ENCODE assay signal across 20 cellular contexts in the genomic region with DNA sequence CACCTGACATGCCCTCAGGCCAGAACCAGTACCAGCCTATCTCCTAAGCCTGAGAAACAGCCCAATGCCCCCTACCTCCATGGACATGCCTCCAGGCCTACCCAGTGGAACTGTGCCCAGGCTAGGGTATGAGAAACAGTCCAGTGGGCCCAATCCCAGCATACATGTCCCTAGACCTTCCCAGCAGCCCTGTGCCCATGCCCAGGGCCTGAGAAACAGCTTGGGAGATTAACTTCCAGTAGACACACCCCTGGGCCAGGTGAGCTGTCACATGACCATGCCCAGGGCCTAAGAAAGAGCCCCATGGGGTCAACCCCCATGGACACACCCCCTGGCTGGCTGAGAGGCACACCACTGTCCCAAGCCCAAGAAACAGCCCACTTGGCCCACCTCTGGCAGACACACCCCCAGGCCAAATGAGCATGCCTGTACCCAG.
DNase-seq lines count a peak whose midpoint lies in the region; ATAC-seq and TF ChIP-seq lines count a peak whose summit lies in the region.
"Had no signal": no experiment of that assay in that cellular context is flagged by ENCODE, and none has a peak within 500 bp of the region (broad histone marks: within the 10 kb centered on the region; RNA-seq: fewer than 3 reads in every experiment).

No MANE protein-coding gene starts in this region.

- intact Hi-C loops in Right ventricle myocardium inferior (cut with DNase I) = loop anchor here (5.0 kb wide), 1 partner anchor 66 kb away; no protein-coding TSS in a partner anchor
- intact Hi-C loops in left ventricle myocardium inferior (cut with micrococcal nuclease) = no loop called here
- intact Hi-C loops in left colon (cut with DNase I, micrococcal nuclease) = loop anchor here in 1 of 2 donors (10.0 kb wide), 1 partner anchor 54 kb away; no protein-coding TSS in a partner anchor
- intact Hi-C loops in aorta (cut with DNase I) = no loop called here

- no peaks in the 10 kb centered on the region for H3K4me1 ChIP-seq in left ventricle myocardium inferior
- no peaks in the 10 kb centered on the region for H3K4me1 ChIP-seq in foreskin keratinocyte
- no peaks in the 10 kb centered on the region for H3K4me1 ChIP-seq in aorta (ENCODE audit: control insufficient read depth in 1 of 2, insufficient read depth in 2 of 2, low read length in 2 of 2)
- H3K4me1 ChIP-seq: BLaER1 had no signal

- H3K4me3 ChIP-seq in left ventricle myocardium inferior = no peak overlapping the region
- no peak overlapping the region for H3K4me3 ChIP-seq in aorta (ENCODE audit: low read length in 2 of 2)
- H3K4me3 ChIP-seq: BLaER1 had no signal

- peaks cover 54% of the 10 kb centered on the region for H3K36me3 ChIP-seq in left ventricle myocardium inferior
- peaks cover 3 to 6% of the 10 kb centered on the region in 2 donors for H3K36me3 ChIP-seq in aorta (ENCODE audit: control insufficient read depth in 1 of 2, insufficient read depth in 2 of 2, low read length in 1 of 2)
- H3K36me3 ChIP-seq: BLaER1 had no signal

- ATAC-seq in Right ventricle myocardium inferior (peak; percentile 53), foreskin keratinocyte (peak; percentile 33), left colon (peak; percentile 9), aorta (ENCODE audit: low FRiP score) (peak; percentile 43), GM19351 (IDR thresholded peaks at IDR 0.05; ENCODE audit: unreplicated experiment) (no peak), HG03095 (IDR thresholded peaks at IDR 0.05; ENCODE audit: unreplicated experiment) (no peak)

- H3K27me3 ChIP-seq in left ventricle myocardium inferior (ENCODE audit: low read depth) (no peaks in the 10 kb centered on the region), foreskin keratinocyte (no peaks in the 10 kb centered on the region), aorta (ENCODE audit: control insufficient read depth in 1 of 2, insufficient read depth in 2 of 2, low read length in 1 of 2) (no peaks in the 10 kb centered on the region)
- H3K27me3 ChIP-seq: BLaER1 had no signal

- H3K9me3 ChIP-seq in left ventricle myocardium inferior (replicated peaks) (peaks cover 50% of the 10 kb centered on the region), aorta (ENCODE audit: control insufficient read depth, low read length) (peaks cover 3% of the 10 kb centered on the region)

- no peak for DNase-seq in Right ventricle myocardium inferior (ENCODE audit: missing footprints)
- no peak for DNase-seq in left ventricle myocardium inferior
- no peak for DNase-seq in foreskin keratinocyte
- no peak for DNase-seq in left colon
- DNase-seq in aorta = peak in 1 of 2 donors; percentile 32
- DNase-seq in cerebellum (ENCODE audit: low spot score) = no peak
- DNase-seq: 8988T; CD4-positive, alpha-beta memory T cell; DMS53; GOT3; KG1; NCI-H1105 treated with DMSO at 0.1 percent for 48 hours; NCI-H1694 treated with DMSO at 0.1 percent for 48 hours; NCI-H510A; NCI-H774; OCI-M1; SIG-M5 had no signal

- no peak for TF ChIP-seq CTCF in left ventricle myocardium inferior (IDR thresholded peaks at IDR 0.05; ENCODE audit: borderline replicate concordance)
- no peak for TF ChIP-seq CTCF in foreskin keratinocyte (conservative IDR thresholded peaks at IDR 0.05)

- H3K27ac ChIP-seq in left ventricle myocardium inferior (replicated peaks) (no peak overlapping the region), foreskin keratinocyte (no peak overlapping the region), aorta (ENCODE audit: low read depth in 1 of 2, low read length in 2 of 2) (no peak overlapping the region)
- H3K27ac ChIP-seq: BLaER1 had no signal

Comparison
In these comparisons a context has a peak if more than half of its experiments do, and no peak if none do; other contexts are left out.
1. ATAC-seq: peak in Right ventricle myocardium inferior (single experiment), foreskin keratinocyte (single experiment), left colon (single experiment) and aorta (single experiment); none in GM19351 (single experiment) and HG03095 (single experiment).